ENCODE assay signal across 28 cellular contexts in the genomic region with DNA sequence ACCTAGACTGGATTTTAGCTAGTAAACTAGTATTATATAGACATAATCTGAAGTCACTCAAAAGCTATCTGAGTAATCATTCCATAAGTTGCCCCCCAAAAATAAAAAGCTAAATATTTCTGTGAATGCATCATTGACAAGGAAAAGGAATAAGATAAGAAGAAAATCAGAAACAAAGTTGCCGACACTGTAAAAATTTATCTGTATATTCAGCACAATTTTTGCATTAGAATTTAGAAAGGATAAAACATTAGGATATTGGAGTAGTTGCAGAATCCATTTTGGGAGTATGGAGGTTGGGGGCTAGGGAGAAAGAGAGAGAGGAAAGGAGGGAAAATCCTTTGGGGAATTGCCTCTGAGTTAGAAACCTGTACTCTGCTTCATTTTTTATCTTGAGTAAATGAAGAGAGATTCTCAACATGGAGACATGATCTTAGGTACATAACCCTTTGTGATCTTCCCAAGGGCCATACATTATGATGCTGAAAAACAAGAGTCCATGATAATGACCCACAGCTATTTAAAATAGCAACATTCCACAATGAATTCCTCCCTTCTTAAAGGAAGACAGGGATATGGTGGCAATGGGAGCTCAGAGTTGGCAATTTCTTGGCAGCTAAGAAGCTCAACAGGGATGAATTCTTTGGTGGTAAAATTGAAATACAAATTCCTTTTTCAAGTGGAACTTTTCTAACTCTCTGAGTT.
"Had no signal": no experiment of that assay in that cellular context is flagged by ENCODE, and none has a peak within 500 bp of the region (broad histone marks: within the 10 kb centered on the region; RNA-seq: fewer than 3 reads in every experiment).

No MANE protein-coding gene starts in this region.

- H3K9me3 ChIP-seq: esophagus squamous epithelium, heart right ventricle, left lung, stomach, testis had no signal

- H3K27ac ChIP-seq: esophagus squamous epithelium, heart right ventricle, left lung, neural progenitor cell, parathyroid adenoma, stomach, testis, tibial artery had no signal

- H3K4me2 ChIP-seq: neural progenitor cell, smooth muscle cell had no signal

- H3K27me3 Mint-ChIP-seq: effector memory CD8-positive, alpha-beta T cell; naive thymus-derived CD4-positive, alpha-beta T cell; progenitor cell of endocrine pancreas; type B pancreatic cell had no signal

- H3K36me3 Mint-ChIP-seq: naive thymus-derived CD4-positive, alpha-beta T cell; neural progenitor cell; type B pancreatic cell had no signal

- H3K4me1 Mint-ChIP-seq: naive thymus-derived CD4-positive, alpha-beta T cell had no signal

- H3K4me3 Mint-ChIP-seq: effector memory CD8-positive, alpha-beta T cell; naive thymus-derived CD4-positive, alpha-beta T cell; nephron; neural progenitor cell; type B pancreatic cell had no signal

- H3K9me3 Mint-ChIP-seq: nephron, neural progenitor cell, type B pancreatic cell had no signal

- H3K79me2 ChIP-seq: parathyroid adenoma had no signal

- H3K27ac Mint-ChIP-seq: effector memory CD8-positive, alpha-beta T cell; naive thymus-derived CD4-positive, alpha-beta T cell; nephron; neural progenitor cell; progenitor cell of endocrine pancreas; type B pancreatic cell had no signal

- H3K4me3 ChIP-seq: esophagus squamous epithelium, heart right ventricle, left lung, neural progenitor cell, smooth muscle cell, stomach, testis, tibial artery had no signal

- ATAC-seq: effector memory CD8-positive, alpha-beta T cell; naive thymus-derived CD4-positive, alpha-beta T cell; sciatic nerve had no signal

- H3K4me1 ChIP-seq: esophagus squamous epithelium, heart right ventricle, left lung, parathyroid adenoma, stomach, testis, tibial artery had no signal

- H3K36me3 ChIP-seq: esophagus squamous epithelium, heart right ventricle, left lung, neural progenitor cell, stomach, tibial artery had no signal

- H3K9ac ChIP-seq: neural progenitor cell, parathyroid adenoma had no signal

- H3K27me3 ChIP-seq: esophagus squamous epithelium, heart right ventricle, left lung, neural progenitor cell, stomach, testis, tibial artery had no signal

- DNase-seq: cortex of kidney; effector memory CD8-positive, alpha-beta T cell; erythroblast; esophagus squamous epithelium; foreskin melanocyte; glutamatergic neuron; hippocampal formation; left cardiac atrium; left lung; mesenchymal stem cell; midbrain; naive thymus-derived CD4-positive, alpha-beta T cell; stimulated activated CD4-positive, alpha-beta T cell treated with anti-CD3 and anti-CD28 coated beads, Interleukin-12 subunit alpha, Interleukin-12 subunit beta, amount 100 ng/mL, for 4 hours; stimulated activated CD4-positive, alpha-beta T cell treated with anti-CD3 and anti-CD28 coated beads, Interleukin-1b, Interleukin-23, amount 100 ng/mL, for 48 hours; stimulated activated CD4-positive, alpha-beta T cell treated with anti-CD3 and anti-CD28 coated beads, Interleukin-4, amount 100 ng/mL, for 1 hour; stimulated activated CD8-positive, alpha-beta memory T cell treated with anti-CD3 and anti-CD28 coated beads, Interleukin-4, amount 100 ng/mL, for 48 hours; stimulated activated naive CD4-positive, alpha-beta T cell; stomach; testis; tibial artery had no signal

- H2AFZ ChIP-seq: neural progenitor cell, parathyroid adenoma had no signal
